In genomic region chr16:50065624-50066481, GRCh38 we compare ENCODE assay signal across 8 cellular contexts. TPM values are rescaled to one million over a fixed set of nuclear protein-coding genes. Genes with fewer than 3 reads are reported as not detected.
DNase-seq lines count a peak whose midpoint lies in the region; ATAC-seq and TF ChIP-seq lines count a peak whose summit lies in the region.

Gene HEATR3, plus strand, starts transcription at chr16:50065970. Its CDS starts 162 bp downstream, at chr16:50066132.

- H3K4me1 ChIP-seq in Panc1 (ENCODE audit: control insufficient read depth, insufficient read depth, low read length) (no peaks in the 10 kb centered on the region), esophagus squamous epithelium (peaks cover 13 to 29% (median 16%) of the 10 kb centered on the region in 3 donors)

- H3K27ac ChIP-seq in Panc1 (ENCODE audit: low read length) (peak within 1 kb of the TSS; percentile 83), esophagus squamous epithelium (peak within 1 kb of the TSS; percentile 88 to 98 (median 95))

- peak within 1 kb of the TSS; percentile 82 for H3K4me3 Mint-ChIP-seq in activated T-cell treated with anti-CD3 and anti-CD28 coated beads, Interleukin-2, amount 50 U/mL, for 4 hours

- no TSS peak for BruUV-seq in Panc1 (replicated peaks; lab: Mats Ljungman, UMichigan)

- H3K4me1 Mint-ChIP-seq in activated T-cell treated with anti-CD3 and anti-CD28 coated beads, Interleukin-2, amount 50 U/mL, for 4 hours (ENCODE audit: low read depth), result peaks cover 37% of the 10 kb centered on the region

- 10 to 18% methylated on average over 13 to 21 of the region's 91 CpGs for WGBS in esophagus squamous epithelium, 2 donors

- H3K9me3 Mint-ChIP-seq in activated T-cell treated with anti-CD3 and anti-CD28 coated beads, Interleukin-2, amount 50 U/mL, for 4 hours, result no peaks in the 10 kb centered on the region

- peaks cover 19% of the 10 kb centered on the region for H3K36me3 Mint-ChIP-seq in activated T-cell treated with anti-CD3 and anti-CD28 coated beads, Interleukin-2, amount 50 U/mL, for 4 hours (ENCODE audit: insufficient read depth)

- intact Hi-C loops in Panc1 (cut with micrococcal nuclease; ENCODE audit: unreplicated experiment), result no loop called here
- intact Hi-C loops in esophagus squamous epithelium (cut with DNase I), result no loop called here

- DNase-seq in DMS53 (lab: John Stamatoyannopoulos, UW), result peak; percentile 95
- DNase-seq in KG1 (lab: John Stamatoyannopoulos, UW), result peak; percentile 90
- DNase-seq in Panc1 (ENCODE audit: low read depth, low spot score), result peak; percentile 71
- peak; percentile 96 for DNase-seq in activated T-cell treated with anti-CD3 and anti-CD28 coated beads, Interleukin-2, amount 50 U/mL, for 4 hours
- DNase-seq in esophagus squamous epithelium (lab: John Stamatoyannopoulos, UW), result peak; percentile 64
- peak; percentile 92 for DNase-seq in myocyte (ENCODE audit: low read depth)
- DNase-seq in stimulated activated CD8-positive, alpha-beta memory T cell treated with anti-CD3 and anti-CD28 coated beads, Interleukin-7, amount 100 ng/mL, for 4 hours (ENCODE audit: low read depth in 2 of 2), result peak; percentile 87

- peak in 2 of 4 donors; percentile 10 to 53 for TF ChIP-seq POLR2A in esophagus squamous epithelium (IDR thresholded peaks at IDR 0.05)

- H3K36me3 ChIP-seq in Panc1 (ENCODE audit: control insufficient read depth, insufficient read depth, low read length) (peaks cover 2% of the 10 kb centered on the region), esophagus squamous epithelium (peaks cover 0 to 20% (median 4%) of the 10 kb centered on the region in 3 donors)

- H3K27me3 ChIP-seq in Panc1 (ENCODE audit: control insufficient read depth, insufficient read depth, low read length) (no peaks in the 10 kb centered on the region), esophagus squamous epithelium (no peaks in the 10 kb centered on the region)

- no peaks in the 10 kb centered on the region for H3K9me3 ChIP-seq in Panc1 (ENCODE audit: control insufficient read depth, insufficient read depth, low read depth, low read length)
- no peaks in the 10 kb centered on the region for H3K9me3 ChIP-seq in esophagus squamous epithelium

- peak within 1 kb of the TSS; percentile 84 to 87 for H3K4me3 ChIP-seq in Panc1 (ENCODE audit: low read depth in 2 of 2, low read length in 2 of 2)
- peak within 1 kb of the TSS; percentile 64 to 95 (median 90) for H3K4me3 ChIP-seq in esophagus squamous epithelium

- ATAC-seq in GM21723 (IDR thresholded peaks at IDR 0.05; ENCODE audit: unreplicated experiment) (peak; percentile 75), Panc1 (peak; percentile 94)
- ATAC-seq in activated T-cell treated with anti-CD3 and anti-CD28 coated beads, Interleukin-2, amount 50 U/mL, for 4 hours, result peak; percentile 89 to 91

- POLR2A ChIA-PET in Panc1 (lab: Charles Lee), result interaction anchor here (0.6 kb wide), 1 partner anchor 102 kb away, joined by 11 read pairs; no protein-coding TSS in a partner anchor

- CTCF ChIA-PET in Panc1 (lab: Charles Lee), result interaction anchor here (1.6 kb wide), 1 partner anchor 40 kb away, joined by 5 read pairs; the partner anchor contains the start of gene CNEP1R1

- H3K27me3 Mint-ChIP-seq in activated T-cell treated with anti-CD3 and anti-CD28 coated beads, Interleukin-2, amount 50 U/mL, for 4 hours (ENCODE audit: low read depth), result no peaks in the 10 kb centered on the region

- in situ Hi-C loops in Panc1 (cut with HindIII; ENCODE audit: low pct_unique_long_range_greater_than_20kb, low sequenced_read_pairs), result no loop called here

- no peak for TF ChIP-seq CTCF in Panc1 (IDR thresholded peaks at IDR 0.05)
- TF ChIP-seq CTCF in esophagus squamous epithelium (IDR thresholded peaks at IDR 0.05), result peak in 1 of 6 experiments; percentile 29

RNA-seq across cellular contexts. Expression of gene HEATR3, which starts in this region (rescaled TPM):
- 18.6 TPM for total RNA-seq in Panc1 (2021; ENCODE audit: unreplicated experiment)
- 10.2 TPM for polyA plus RNA-seq in Panc1 (2012; ENCODE audit: insufficient read length)
- total RNA-seq in activated T-cell treated with anti-CD3 and anti-CD28 coated beads, Interleukin-2, amount 50 U/mL, for 4 hours, result 10 to 100 TPM; 20.9 to 25.0 (median 24.5) TPM
- 10 to 100 TPM; 13.7 to 31.2 (median 16.4) TPM for total RNA-seq in esophagus squamous epithelium
- total RNA-seq in myocyte, result 31.2 and 36.8 TPM in 2 replicates
- polyA plus RNA-seq in myocyte (2012), result 15.9 TPM

Comparison
In these comparisons a context has a peak if more than half of its experiments do, and no peak if none do; other contexts are left out.
1. Peak in every context shown above with its lines: DNase-seq, ATAC-seq, H3K4me3 ChIP-seq and H3K27ac ChIP-seq.